Comparison of ENCODE assay signal across 3 cellular contexts in genomic region chr10:73261362-73261995, GRCh38.
A peak's percentile ranks its signal among the peaks of the same experiment; 100 is the strongest.
TF ChIP-seq lines count a peak whose summit lies in the region.

No MANE protein-coding gene starts in this region.

TF ChIP-seq in SK-N-SH, 30 proteins besides CTCF, POLR2A, EP300 and RAD21 (continues in another document):
- TF ChIP-seq MXI1 (IDR thresholded peaks at IDR 0.05; ENCODE audit: low read depth, low read length) = no peak
- no peak for TF ChIP-seq RFX5 (IDR thresholded peaks at IDR 0.05; ENCODE audit: low read length)
- TF ChIP-seq POLR2AphosphoS5 (IDR thresholded peaks at IDR 0.05; ENCODE audit: low read depth, low read length) = no peak
- TF ChIP-seq YY1 (IDR thresholded peaks at IDR 0.05; ENCODE audit: low read depth) = no peak
- TF ChIP-seq GATA2 (CRISPR knock-in tag; IDR thresholded peaks at IDR 0.05) = no peak
- TF ChIP-seq ELF1 (IDR thresholded peaks at IDR 0.05) = no peak
- TF ChIP-seq, protein P1, sequence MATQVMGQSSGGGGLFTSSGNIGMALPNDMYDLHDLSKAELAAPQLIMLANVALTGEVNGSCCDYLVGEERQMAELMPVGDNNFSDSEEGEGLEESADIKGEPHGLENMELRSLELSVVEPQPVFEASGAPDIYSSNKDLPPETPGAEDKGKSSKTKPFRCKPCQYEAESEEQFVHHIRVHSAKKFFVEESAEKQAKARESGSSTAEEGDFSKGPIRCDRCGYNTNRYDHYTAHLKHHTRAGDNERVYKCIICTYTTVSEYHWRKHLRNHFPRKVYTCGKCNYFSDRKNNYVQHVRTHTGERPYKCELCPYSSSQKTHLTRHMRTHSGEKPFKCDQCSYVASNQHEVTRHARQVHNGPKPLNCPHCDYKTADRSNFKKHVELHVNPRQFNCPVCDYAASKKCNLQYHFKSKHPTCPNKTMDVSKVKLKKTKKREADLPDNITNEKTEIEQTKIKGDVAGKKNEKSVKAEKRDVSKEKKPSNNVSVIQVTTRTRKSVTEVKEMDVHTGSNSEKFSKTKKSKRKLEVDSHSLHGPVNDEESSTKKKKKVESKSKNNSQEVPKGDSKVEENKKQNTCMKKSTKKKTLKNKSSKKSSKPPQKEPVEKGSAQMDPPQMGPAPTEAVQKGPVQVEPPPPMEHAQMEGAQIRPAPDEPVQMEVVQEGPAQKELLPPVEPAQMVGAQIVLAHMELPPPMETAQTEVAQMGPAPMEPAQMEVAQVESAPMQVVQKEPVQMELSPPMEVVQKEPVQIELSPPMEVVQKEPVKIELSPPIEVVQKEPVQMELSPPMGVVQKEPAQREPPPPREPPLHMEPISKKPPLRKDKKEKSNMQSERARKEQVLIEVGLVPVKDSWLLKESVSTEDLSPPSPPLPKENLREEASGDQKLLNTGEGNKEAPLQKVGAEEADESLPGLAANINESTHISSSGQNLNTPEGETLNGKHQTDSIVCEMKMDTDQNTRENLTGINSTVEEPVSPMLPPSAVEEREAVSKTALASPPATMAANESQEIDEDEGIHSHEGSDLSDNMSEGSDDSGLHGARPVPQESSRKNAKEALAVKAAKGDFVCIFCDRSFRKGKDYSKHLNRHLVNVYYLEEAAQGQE (IDR thresholded peaks at IDR 0.05; ENCODE audit: low read depth, low read length) = no peak
- no peak for TF ChIP-seq RXRA (IDR thresholded peaks at IDR 0.05; ENCODE audit: borderline replicate concordance, low read depth)
- TF ChIP-seq MAX (IDR thresholded peaks at IDR 0.05; ENCODE audit: low read depth) = no peak
- TF ChIP-seq NFIC (IDR thresholded peaks at IDR 0.05; ENCODE audit: borderline replicate concordance) = no peak
- TF ChIP-seq, protein P2, sequence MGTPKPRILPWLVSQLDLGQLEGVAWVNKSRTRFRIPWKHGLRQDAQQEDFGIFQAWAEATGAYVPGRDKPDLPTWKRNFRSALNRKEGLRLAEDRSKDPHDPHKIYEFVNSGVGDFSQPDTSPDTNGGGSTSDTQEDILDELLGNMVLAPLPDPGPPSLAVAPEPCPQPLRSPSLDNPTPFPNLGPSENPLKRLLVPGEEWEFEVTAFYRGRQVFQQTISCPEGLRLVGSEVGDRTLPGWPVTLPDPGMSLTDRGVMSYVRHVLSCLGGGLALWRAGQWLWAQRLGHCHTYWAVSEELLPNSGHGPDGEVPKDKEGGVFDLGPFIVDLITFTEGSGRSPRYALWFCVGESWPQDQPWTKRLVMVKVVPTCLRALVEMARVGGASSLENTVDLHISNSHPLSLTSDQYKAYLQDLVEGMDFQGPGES (IDR thresholded peaks at IDR 0.05; ENCODE audit: low read depth, low read length) = no peak
- no peak for TF ChIP-seq SIN3A (IDR thresholded peaks at IDR 0.05; ENCODE audit: borderline replicate concordance, low read depth, low read length)
- no peak for TF ChIP-seq CHD2 (IDR thresholded peaks at IDR 0.05; ENCODE audit: low read length, partially characterized antibody)
- no peak for TF ChIP-seq TEAD4 (IDR thresholded peaks at IDR 0.05; ENCODE audit: borderline replicate concordance, insufficient read depth)
- TF ChIP-seq, protein P3, sequence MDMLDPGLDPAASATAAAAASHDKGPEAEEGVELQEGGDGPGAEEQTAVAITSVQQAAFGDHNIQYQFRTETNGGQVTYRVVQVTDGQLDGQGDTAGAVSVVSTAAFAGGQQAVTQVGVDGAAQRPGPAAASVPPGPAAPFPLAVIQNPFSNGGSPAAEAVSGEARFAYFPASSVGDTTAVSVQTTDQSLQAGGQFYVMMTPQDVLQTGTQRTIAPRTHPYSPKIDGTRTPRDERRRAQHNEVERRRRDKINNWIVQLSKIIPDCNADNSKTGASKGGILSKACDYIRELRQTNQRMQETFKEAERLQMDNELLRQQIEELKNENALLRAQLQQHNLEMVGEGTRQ (IDR thresholded peaks at IDR 0.05; ENCODE audit: borderline replicate concordance, low read depth, low read length) = no peak
- TF ChIP-seq MEF2A (IDR thresholded peaks at IDR 0.05; ENCODE audit: borderline replicate concordance, low read depth) = no peak
- no peak for TF ChIP-seq SMC3 (IDR thresholded peaks at IDR 0.05; ENCODE audit: low read depth, low read length)

TF ChIP-seq in SK-N-SH treated with all-trans-retinoic acid at 6 μM for 48 hours, 23 proteins besides CTCF, POLR2A, EP300 and RAD21 (continues in another document):
- TF ChIP-seq BACH2 (CRISPR knock-in tag; IDR thresholded peaks at IDR 0.05; ENCODE audit: borderline replicate concordance) (no peak), TSHZ2 (CRISPR knock-in tag; IDR thresholded peaks at IDR 0.05) (no peak), ESRRG (CRISPR knock-in tag; IDR thresholded peaks at IDR 0.05) (no peak), RARB (CRISPR knock-in tag; IDR thresholded peaks at IDR 0.05) (no peak), TCF4 (CRISPR knock-in tag; IDR thresholded peaks at IDR 0.05; ENCODE audit: borderline replicate concordance) (no peak), ZNF8 (CRISPR knock-in tag; IDR thresholded peaks at IDR 0.05) (no peak), PATZ1 (CRISPR knock-in tag; IDR thresholded peaks at IDR 0.05; ENCODE audit: borderline replicate concordance) (no peak), GLIS3 (CRISPR knock-in tag; IDR thresholded peaks at IDR 0.05) (no peak), ZFP30 (CRISPR knock-in tag; IDR thresholded peaks at IDR 0.05) (no peak), OSR1 (CRISPR knock-in tag; IDR thresholded peaks at IDR 0.05) (no peak)
- TF ChIP-seq, protein P4, sequence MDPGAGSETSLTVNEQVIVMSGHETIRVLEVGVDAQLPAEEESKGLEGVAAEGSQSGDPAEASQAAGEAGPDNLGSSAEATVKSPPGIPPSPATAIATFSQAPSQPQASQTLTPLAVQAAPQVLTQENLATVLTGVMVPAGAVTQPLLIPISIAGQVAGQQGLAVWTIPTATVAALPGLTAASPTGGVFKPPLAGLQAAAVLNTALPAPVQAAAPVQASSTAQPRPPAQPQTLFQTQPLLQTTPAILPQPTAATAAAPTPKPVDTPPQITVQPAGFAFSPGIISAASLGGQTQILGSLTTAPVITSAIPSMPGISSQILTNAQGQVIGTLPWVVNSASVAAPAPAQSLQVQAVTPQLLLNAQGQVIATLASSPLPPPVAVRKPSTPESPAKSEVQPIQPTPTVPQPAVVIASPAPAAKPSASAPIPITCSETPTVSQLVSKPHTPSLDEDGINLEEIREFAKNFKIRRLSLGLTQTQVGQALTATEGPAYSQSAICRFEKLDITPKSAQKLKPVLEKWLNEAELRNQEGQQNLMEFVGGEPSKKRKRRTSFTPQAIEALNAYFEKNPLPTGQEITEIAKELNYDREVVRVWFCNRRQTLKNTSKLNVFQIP (CRISPR knock-in tag; IDR thresholded peaks at IDR 0.05; ENCODE audit: borderline replicate concordance, low read depth) = no peak

TF ChIP-seq in K562, 482 proteins besides CTCF, POLR2A, EP300 and RAD21 (continues in another document):
- TF ChIP-seq, protein P5, sequence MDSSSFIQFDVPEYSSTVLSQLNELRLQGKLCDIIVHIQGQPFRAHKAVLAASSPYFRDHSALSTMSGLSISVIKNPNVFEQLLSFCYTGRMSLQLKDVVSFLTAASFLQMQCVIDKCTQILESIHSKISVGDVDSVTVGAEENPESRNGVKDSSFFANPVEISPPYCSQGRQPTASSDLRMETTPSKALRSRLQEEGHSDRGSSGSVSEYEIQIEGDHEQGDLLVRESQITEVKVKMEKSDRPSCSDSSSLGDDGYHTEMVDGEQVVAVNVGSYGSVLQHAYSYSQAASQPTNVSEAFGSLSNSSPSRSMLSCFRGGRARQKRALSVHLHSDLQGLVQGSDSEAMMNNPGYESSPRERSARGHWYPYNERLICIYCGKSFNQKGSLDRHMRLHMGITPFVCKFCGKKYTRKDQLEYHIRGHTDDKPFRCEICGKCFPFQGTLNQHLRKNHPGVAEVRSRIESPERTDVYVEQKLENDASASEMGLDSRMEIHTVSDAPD (CRISPR knock-in tag; IDR thresholded peaks at IDR 0.05) = no peak
- TF ChIP-seq ARNT (IDR thresholded peaks at IDR 0.05) (no peak), SREBF2 (CRISPR knock-in tag; IDR thresholded peaks at IDR 0.05) (no peak), PTTG1 (tag; IDR thresholded peaks at IDR 0.05; ENCODE audit: low read depth) (0 out of 2 replicates have a peak, but pooled peaks have one; percentile 46), PTRF (tag; IDR thresholded peaks at IDR 0.05) (no peak), ZKSCAN1 (IDR thresholded peaks at IDR 0.05; ENCODE audit: low read depth, low read length) (no peak), DMBX1 (CRISPR knock-in tag; IDR thresholded peaks at IDR 0.05; ENCODE audit: borderline replicate concordance) (peak; percentile 78; the same call in 1 of the 2 replicates), SMAD3 (CRISPR knock-in tag; conservative IDR thresholded peaks at IDR 0.05) (no peak), ZBTB17 (CRISPR knock-in tag; IDR thresholded peaks at IDR 0.05) (no peak), HOXB6 (CRISPR knock-in tag; IDR thresholded peaks at IDR 0.05; ENCODE audit: borderline replicate concordance) (no peak), ZNF512 (tag; IDR thresholded peaks at IDR 0.05) (no peak), ZNF398 (CRISPR knock-in tag; IDR thresholded peaks at IDR 0.05) (no peak), ZNF561 (CRISPR knock-in tag; conservative IDR thresholded peaks at IDR 0.05) (no peak), CSDE1 (IDR thresholded peaks at IDR 0.05) (no peak), ILF3 (IDR thresholded peaks at IDR 0.05; ENCODE audit: borderline replicate concordance) (no peak), ZNF175 (CRISPR knock-in tag; IDR thresholded peaks at IDR 0.05; ENCODE audit: low read depth) (peak; percentile 59), ZFP91 (CRISPR knock-in tag; IDR thresholded peaks at IDR 0.05) (no peak), ZNF584 (CRISPR knock-in tag; IDR thresholded peaks at IDR 0.05; ENCODE audit: low read depth) (peak; percentile 44; the same call in 1 of the 2 replicates), MXD1 (CRISPR knock-in tag; IDR thresholded peaks at IDR 0.05; ENCODE audit: borderline replicate concordance, poor library complexity, severe bottlenecking) (no peak), ZNF217 (CRISPR knock-in tag; IDR thresholded peaks at IDR 0.05) (no peak), ZNF184 (CRISPR knock-in tag; IDR thresholded peaks at IDR 0.05) (no peak), E2F5 (CRISPR knock-in tag; IDR thresholded peaks at IDR 0.05) (no peak), ZNF507 (tag; conservative IDR thresholded peaks at IDR 0.05) (no peak), RBM17 (IDR thresholded peaks at IDR 0.05; ENCODE audit: borderline replicate concordance, low read depth, low read length) (no peak), HDAC8 (tag; IDR thresholded peaks at IDR 0.05) (0 out of 2 replicates have a peak, but pooled peaks have one; percentile 70)
- TF ChIP-seq, protein P6, sequence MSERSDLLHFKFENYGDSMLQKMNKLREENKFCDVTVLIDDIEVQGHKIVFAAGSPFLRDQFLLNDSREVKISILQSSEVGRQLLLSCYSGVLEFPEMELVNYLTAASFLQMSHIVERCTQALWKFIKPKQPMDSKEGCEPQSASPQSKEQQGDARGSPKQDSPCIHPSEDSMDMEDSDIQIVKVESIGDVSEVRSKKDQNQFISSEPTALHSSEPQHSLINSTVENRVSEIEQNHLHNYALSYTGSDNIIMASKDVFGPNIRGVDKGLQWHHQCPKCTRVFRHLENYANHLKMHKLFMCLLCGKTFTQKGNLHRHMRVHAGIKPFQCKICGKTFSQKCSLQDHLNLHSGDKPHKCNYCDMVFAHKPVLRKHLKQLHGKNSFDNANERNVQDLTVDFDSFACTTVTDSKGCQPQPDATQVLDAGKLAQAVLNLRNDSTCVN (CRISPR knock-in tag; IDR thresholded peaks at IDR 0.05) = no peak
- TF ChIP-seq, protein P7, sequence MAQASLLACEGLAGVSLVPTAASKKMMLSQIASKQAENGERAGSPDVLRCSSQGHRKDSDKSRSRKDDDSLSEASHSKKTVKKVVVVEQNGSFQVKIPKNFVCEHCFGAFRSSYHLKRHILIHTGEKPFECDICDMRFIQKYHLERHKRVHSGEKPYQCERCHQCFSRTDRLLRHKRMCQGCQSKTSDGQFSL (CRISPR knock-in tag; IDR thresholded peaks at IDR 0.05) = no peak
- TF ChIP-seq, protein P7 (tag; IDR thresholded peaks at IDR 0.05) = 0 out of 4 replicates have a peak, but pooled peaks of 1 of the 2 experiments have one; percentile 34
